In the genomic region with DNA sequence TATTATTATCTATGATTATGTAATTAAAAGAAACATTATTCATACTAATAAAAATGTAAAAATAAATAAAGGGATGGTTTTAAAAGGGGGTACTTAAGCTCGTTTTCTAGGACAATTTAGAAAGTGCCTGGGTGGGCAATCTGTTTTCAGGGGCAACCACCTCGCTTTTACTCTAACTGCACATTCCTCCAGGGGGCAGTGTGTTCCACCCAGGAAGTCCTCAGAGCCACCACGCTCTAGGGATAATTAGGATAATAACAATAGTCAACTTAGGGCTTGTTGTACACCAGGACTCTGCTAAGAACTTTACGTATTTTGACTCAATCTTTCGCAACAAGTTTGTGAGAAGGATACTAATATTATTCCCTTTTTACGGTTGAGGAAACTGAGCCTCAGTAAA, we compare ENCODE assay signal across 11 cellular contexts.
DNase-seq lines count a peak whose midpoint lies in the region; ATAC-seq and TF ChIP-seq lines count a peak whose summit lies in the region.
"Had no signal": no experiment of that assay in that cellular context is flagged by ENCODE, and none has a peak within 500 bp of the region (broad histone marks: within the 10 kb centered on the region; RNA-seq: fewer than 3 reads in every experiment).

No MANE protein-coding gene starts in this region.

- POLR2A ChIA-PET in AG04450 (lab: Yijun Ruan, JAX) = no interaction called here

- H3K27me3 ChIP-seq in AG04450 (ENCODE audit: control insufficient read depth, insufficient read depth, low read length) = no peaks in the 10 kb centered on the region

- H3K9me3 ChIP-seq in AG04450 (ENCODE audit: control insufficient read depth, insufficient read depth, low read length) = no peaks in the 10 kb centered on the region

- TF ChIP-seq CTCF in AG04450 (IDR thresholded peaks at IDR 0.05; ENCODE audit: low read depth, low read length) = peak; percentile 70

- DNase-seq in AG04450 (ENCODE audit: low read depth, low spot score) (peak; percentile 2), ELF-1 (ENCODE audit: low read depth, low spot score) (peak; percentile 29), OCI-M1 (lab: John Stamatoyannopoulos, UW) (peak; percentile 8), hepatic stellate cell (ENCODE audit: low spot score) (peak; percentile 4), activated T-cell treated with anti-CD3 and anti-CD28 coated beads for 4 hours (no peak)
- DNase-seq in activated CD4-positive, CD25-positive, alpha-beta regulatory T cell treated with anti-CD3 and anti-CD28 coated beads, Interleukin-2, amount 50 U/mL, for 72 hours = no peak
- DNase-seq: cerebellar nuclear complex, naive B cell had no signal

- ATAC-seq in GM18517 (IDR thresholded peaks at IDR 0.05; ENCODE audit: unreplicated experiment) = no peak
- ATAC-seq in HG03520 (IDR thresholded peaks at IDR 0.05; ENCODE audit: unreplicated experiment) = no peak

- no peak overlapping the region for H3K27ac ChIP-seq in AG04450 (ENCODE audit: low read depth, low read length)
- H3K27ac ChIP-seq: HL-60 had no signal

- CTCF ChIA-PET in AG04450 (lab: Charles Lee) = interaction anchor here (0.6 to 5.3 kb wide), 14 partner anchors 9 to 438 kb away, joined by 3 to 69 read pairs (median 4); no protein-coding TSS in a partner anchor

- H3K4me3 ChIP-seq in AG04450 (ENCODE audit: low read depth, low read length) = no peak overlapping the region

Comparison
In these comparisons a context has a peak if more than half of its experiments do, and no peak if none do; other contexts are left out.
1. DNase-seq: peak in AG04450 (single experiment), ELF-1 (single experiment), OCI-M1 (single experiment) and hepatic stellate cell (single experiment); none in activated CD4-positive, CD25-positive, alpha-beta regulatory T cell treated with anti-CD3 and anti-CD28 coated beads, Interleukin-2, amount 50 U/mL, for 72 hours (single experiment) and activated T-cell treated with anti-CD3 and anti-CD28 coated beads for 4 hours (single experiment).